Comparison of ENCODE assay signal across 8 cellular contexts in genomic region chr11:83071641-83072591, GRCh38. TPM values are rescaled to one million over a fixed set of nuclear protein-coding genes. Genes with fewer than 3 reads are reported as not detected.
A peak's percentile ranks its signal among the peaks of the same experiment; 100 is the strongest.
DNase-seq lines count a peak whose midpoint lies in the region; TF ChIP-seq lines count a peak whose summit lies in the region.

RAB30 (minus strand) TSS chr11:83071897; CDS start chr11:82997316, 74,581 bp downstream.

- peaks cover 3% of the 10 kb centered on the region; the same call in 1 of the 2 replicates for H3K79me2 ChIP-seq in H9 (ENCODE audit: insufficient read depth, low read length)

- H3K4me2 ChIP-seq in H9 (ENCODE audit: insufficient read depth, insufficient read length, low read length), result peak within 1 kb of the TSS; percentile 98

- H3K27ac ChIP-seq in H9 (ENCODE audit: insufficient read length, low read depth, low read length) (peak within 1 kb of the TSS; percentile 83), stomach smooth muscle (ENCODE audit: low read length) (peak within 1 kb of the TSS; percentile 94)

- H3K23ac ChIP-seq in H9 (ENCODE audit: insufficient read length, low read depth, low read length), result peak within 1 kb of the TSS; percentile 24

- H3K4me1 ChIP-seq in ES-I3 (ENCODE audit: insufficient read depth, low read length) (peaks cover 14% of the 10 kb centered on the region), H9 (ENCODE audit: insufficient read depth, low read length) (peaks cover 2% of the 10 kb centered on the region; the same call in 1 of the 2 replicates), stomach smooth muscle (ENCODE audit: control insufficient read depth, insufficient read depth, low read length) (peaks cover 26% of the 10 kb centered on the region)

- H3K27ac Mint-ChIP-seq in H9 (no peak within 1 kb of the TSS), neural crest cell (ENCODE audit: unreplicated experiment) (no peak within 1 kb of the TSS)

- H4K8ac ChIP-seq in H9 (replicated peaks; ENCODE audit: insufficient read length, low read depth, low read length), result peak within 1 kb of the TSS; percentile 100

- TF ChIP-seq CTCF in H9 (conservative IDR thresholded peaks at IDR 0.05) (no peak), foreskin fibroblast (IDR thresholded peaks at IDR 0.05; ENCODE audit: low read depth, low read length) (no peak), neural crest cell (conservative IDR thresholded peaks at IDR 0.05) (no peak)

- H2BK5ac ChIP-seq in H9 (ENCODE audit: insufficient read length, low read length), result peak within 1 kb of the TSS; percentile 99

- peak within 1 kb of the TSS; percentile 99 for H4K5ac ChIP-seq in H9 (ENCODE audit: insufficient read length, low read depth, low read length)

- peak within 1 kb of the TSS; percentile 100 for H3K18ac ChIP-seq in H9 (ENCODE audit: insufficient read length, low read depth, low read length)

- no peak within 1 kb of the TSS for H2AFZ ChIP-seq in H9 (ENCODE audit: low read length)

- H3K4me1 Mint-ChIP-seq in H9 (peaks cover 7 to 16% of the 10 kb centered on the region in 2 experiments), neural crest cell (peaks cover 17% of the 10 kb centered on the region)

- H2BK20ac ChIP-seq in H9 (ENCODE audit: low read depth, low read length, poor library complexity, severe bottlenecking), result no peak within 1 kb of the TSS

- no CpG with 5 or more reads among the region's 43 CpGs for WGBS in H9 (ENCODE audit: extremely low coverage, insufficient read length, low lambda C conversion rate)

- no peak within 1 kb of the TSS for H2BK12ac ChIP-seq in H9 (ENCODE audit: insufficient read length, low read depth, low read length)

- no peaks in the 10 kb centered on the region for H3K9me3 Mint-ChIP-seq in H9
- no peaks in the 10 kb centered on the region for H3K9me3 Mint-ChIP-seq in neural crest cell

- H3K27me3 Mint-ChIP-seq in H9 (ENCODE audit: low read depth) (peaks cover 2% of the 10 kb centered on the region; the same call in 1 of the 2 replicates), neural crest cell (ENCODE audit: low read depth) (no peaks in the 10 kb centered on the region)

- peak within 1 kb of the TSS; percentile 81 for H2BK120ac ChIP-seq in H9 (ENCODE audit: low read depth, low read length, poor library complexity, severe bottlenecking)

- H3K36me3 Mint-ChIP-seq in H9 (ENCODE audit: insufficient read depth in 1 of 3, low read depth in 3 of 3) (peaks cover 6 to 16% (median 14%) of the 10 kb centered on the region in 3 experiments; a peak in 6 of 7 replicates), neural crest cell (ENCODE audit: low read depth) (peaks cover 8% of the 10 kb centered on the region)

- peaks cover 10% of the 10 kb centered on the region for H3K23me2 ChIP-seq in H9 (ENCODE audit: insufficient read length, low read depth, low read length, poor library complexity, severe bottlenecking)

- no peaks in the 10 kb centered on the region for H3K27me3 ChIP-seq in H9 (ENCODE audit: insufficient read depth, low read length)
- no peaks in the 10 kb centered on the region for H3K27me3 ChIP-seq in stomach smooth muscle (ENCODE audit: control insufficient read depth in 1 of 2, insufficient read depth in 2 of 2, low read length in 2 of 2)

- peak within 1 kb of the TSS; percentile 67 to 85 for H3K4me3 ChIP-seq in foreskin fibroblast (ENCODE audit: low read depth in 1 of 2, low read length in 2 of 2)
- H3K4me3 ChIP-seq in stomach smooth muscle (ENCODE audit: low read length in 2 of 2), result peak within 1 kb of the TSS; percentile 94 to 99

- DNase-seq in H9 (peak; percentile 99), M059J (ENCODE audit: low read depth) (peak; percentile 100), foreskin fibroblast (peak; percentile 100), neural crest cell (ENCODE audit: low read depth, low spot score) (peak; percentile 82)
- DNase-seq in activated effector memory CD4-positive, alpha-beta T cell treated with anti-CD3 and anti-CD28 coated beads, Interleukin-2, amount 50 U/mL, for 16 hours, result peak; percentile 97

- H3K56ac ChIP-seq in H9 (ENCODE audit: insufficient read length, low read depth, low read length), result peak within 1 kb of the TSS; percentile 97

- H3K9me3 ChIP-seq in ES-I3 (ENCODE audit: control insufficient read depth, insufficient read depth, low read length) (no peaks in the 10 kb centered on the region), H9 (ENCODE audit: control insufficient read depth, low read depth, low read length) (no peaks in the 10 kb centered on the region), stomach smooth muscle (ENCODE audit: control insufficient read depth in 2 of 2, low read length in 2 of 2) (no peaks in the 10 kb centered on the region)

- peak within 1 kb of the TSS; percentile 76; the same call in 1 of the 2 replicates for H2BK15ac ChIP-seq in H9 (ENCODE audit: low read depth, low read length)

- no peak within 1 kb of the TSS for H3K4me3 Mint-ChIP-seq in H9
- H3K4me3 Mint-ChIP-seq in neural crest cell, result no peak within 1 kb of the TSS

- H3K79me1 ChIP-seq in H9 (ENCODE audit: insufficient read depth, low read depth, low read length, poor library complexity, severe bottlenecking), result peaks cover 5% of the 10 kb centered on the region

- peak within 1 kb of the TSS; percentile 100 for H3K14ac ChIP-seq in H9 (ENCODE audit: insufficient read depth, low read length)

- peak within 1 kb of the TSS; percentile 90 for H4K91ac ChIP-seq in H9 (ENCODE audit: insufficient read length, low read depth, low read length)

- peak within 1 kb of the TSS; percentile 74 for H3T11ph ChIP-seq in H9 (ENCODE audit: low read length)

- H3K36me3 ChIP-seq in ES-I3 (ENCODE audit: insufficient read depth, low read length) (no peaks in the 10 kb centered on the region), stomach smooth muscle (ENCODE audit: control insufficient read depth in 2 of 2, insufficient read depth in 2 of 2, low read length in 2 of 2) (no peaks in the 10 kb centered on the region)

- H4K20me1 ChIP-seq in H9 (ENCODE audit: control insufficient read depth, insufficient read depth, insufficient read length), result no peaks in the 10 kb centered on the region

- H3K4ac ChIP-seq in H9 (ENCODE audit: low read depth, low read length), result peak within 1 kb of the TSS; percentile 65

- peak within 1 kb of the TSS; percentile 36 for H2AK5ac ChIP-seq in H9 (ENCODE audit: insufficient read length, low read length)

- H3K9ac ChIP-seq in ES-I3 (ENCODE audit: low read depth, low read length) (peak within 1 kb of the TSS; percentile 82), H9 (ENCODE audit: extremely low read depth, insufficient read length, low read length) (peak within 1 kb of the TSS; percentile 100), stomach smooth muscle (ENCODE audit: low read length in 2 of 2) (peak within 1 kb of the TSS; percentile 99 to 100)

- peak; percentile 88 for TF ChIP-seq POLR2A in Raji (IDR thresholded peaks at IDR 0.05; ENCODE audit: insufficient read depth, low read depth, low read length)

RNA-seq across cellular contexts. Expression of gene RAB30, which starts in this region (rescaled TPM):
- 4.8 and 5.7 TPM in 2 replicates for total RNA-seq in H9 (2021)
- 9.4 and 12.2 TPM in 2 replicates for total RNA-seq in M059J (2014; rRNA removed; shearing (Covaris generic))
- 15.1 and 15.4 TPM in 2 replicates for total RNA-seq in neural crest cell

Comparison
In these comparisons a context has a peak if more than half of its experiments do, and no peak if none do; other contexts are left out.
1. Peak in every context shown above with its lines: DNase-seq, H3K4me3 ChIP-seq and H3K27ac ChIP-seq.